Comparison of ENCODE assay signal across 18 cellular contexts in genomic region chr5:175524211-175524610, GRCh38. TPM values are rescaled to one million over a fixed set of nuclear protein-coding genes. Genes with fewer than 3 reads are reported as not detected.
DNase-seq lines count a peak whose midpoint lies in the region; ATAC-seq, FAIRE-seq and TF ChIP-seq lines count a peak whose summit lies in the region.
"Had no signal": no experiment of that assay in that cellular context is flagged by ENCODE, and none has a peak within 500 bp of the region (broad histone marks: within the 10 kb centered on the region; RNA-seq: fewer than 3 reads in every experiment).

No MANE protein-coding gene starts in this region.

- H3K4me3 Mint-ChIP-seq in T-helper 2 cell treated with Interferon-gamma antibody and Interleukin-4, amounts not matched to agents 5 μg/mL and 100 μg/mL, for 36 hours, result peak overlapping the region; percentile 37
- H3K4me3 Mint-ChIP-seq in activated naive CD8-positive, alpha-beta T cell, result peak overlapping the region; percentile 93
- H3K4me3 Mint-ChIP-seq in progenitor cell of endocrine pancreas (ENCODE audit: low read depth), result no peak overlapping the region

- H3K36me3 Mint-ChIP-seq in T-helper 2 cell treated with Interferon-gamma antibody and Interleukin-4, amounts not matched to agents 5 μg/mL and 100 μg/mL, for 36 hours (ENCODE audit: low read depth), result peaks cover 64% of the 10 kb centered on the region
- H3K36me3 Mint-ChIP-seq in activated naive CD4-positive, alpha-beta T cell treated with anti-CD3 and anti-CD28 coated beads, Interleukin-2, amount 50 U/mL, for 72 hours, result peaks cover 43 to 81% of the 10 kb centered on the region in 2 donors
- H3K36me3 Mint-ChIP-seq in activated naive CD8-positive, alpha-beta T cell, result peaks cover 48% of the 10 kb centered on the region
- peaks cover 22% of the 10 kb centered on the region for H3K36me3 Mint-ChIP-seq in progenitor cell of endocrine pancreas (ENCODE audit: insufficient read depth)

- H3K4me1 ChIP-seq in pancreas, result no peaks in the 10 kb centered on the region
- H3K4me1 ChIP-seq: Caco-2, HAP-1 had no signal

- peak overlapping the region; percentile 38 for H3K27ac Mint-ChIP-seq in T-helper 2 cell treated with Interferon-gamma antibody and Interleukin-4, amounts not matched to agents 5 μg/mL and 100 μg/mL, for 36 hours
- peak overlapping the region; percentile 85 to 92 for H3K27ac Mint-ChIP-seq in activated naive CD4-positive, alpha-beta T cell treated with anti-CD3 and anti-CD28 coated beads, Interleukin-2, amount 50 U/mL, for 72 hours
- H3K27ac Mint-ChIP-seq in activated naive CD8-positive, alpha-beta T cell, result peak overlapping the region; percentile 91
- peak overlapping the region; percentile 30 for H3K27ac Mint-ChIP-seq in progenitor cell of endocrine pancreas

- no peak for FAIRE-seq in pancreas (lab: Jason Lieb, UNC)

- H3K9me3 ChIP-seq in pancreas, result no peaks in the 10 kb centered on the region
- H3K9me3 ChIP-seq: Caco-2, HAP-1 had no signal

- no peak for DNase-seq in T-helper 2 cell treated with Interferon-gamma antibody and Interleukin-4, amounts not matched to agents 5 μg/mL and 100 μg/mL, for 36 hours (ENCODE audit: low spot score)
- DNase-seq in T-helper 2 cell, result no peak
- DNase-seq in activated naive CD4-positive, alpha-beta T cell treated with anti-CD3 and anti-CD28 coated beads, Interleukin-2, amount 50 U/mL, for 72 hours (ENCODE audit: low spot score in 2 of 2), result no peak
- DNase-seq in activated naive CD4-positive, alpha-beta T cell treated with anti-CD3 and anti-CD28 coated beads, Interleukin-2, amount 50 U/mL, for 16 hours, result no peak
- no peak for DNase-seq in progenitor cell of endocrine pancreas (ENCODE audit: low spot score, unreplicated experiment)
- no peak for DNase-seq in activated CD4-positive, CD25-positive, alpha-beta regulatory T cell (lab: John Stamatoyannopoulos, UW)
- DNase-seq in pancreas, result no peak
- DNase-seq: 8988T, Caco-2, DMS53, MM.1S, NCI-H1105, NCI-H187, NCI-H446, PC-9 had no signal

- H3K9me3 Mint-ChIP-seq in T-helper 2 cell treated with Interferon-gamma antibody and Interleukin-4, amounts not matched to agents 5 μg/mL and 100 μg/mL, for 36 hours, result peaks cover 3% of the 10 kb centered on the region
- H3K9me3 Mint-ChIP-seq in activated naive CD4-positive, alpha-beta T cell treated with anti-CD3 and anti-CD28 coated beads, Interleukin-2, amount 50 U/mL, for 72 hours, result peaks cover 3 to 4% of the 10 kb centered on the region in 2 donors
- H3K9me3 Mint-ChIP-seq in activated naive CD8-positive, alpha-beta T cell (ENCODE audit: low read depth), result peaks cover 3% of the 10 kb centered on the region
- no peaks in the 10 kb centered on the region for H3K9me3 Mint-ChIP-seq in progenitor cell of endocrine pancreas (ENCODE audit: low read depth)

- no peaks in the 10 kb centered on the region for H3K27me3 Mint-ChIP-seq in T-helper 2 cell treated with Interferon-gamma antibody and Interleukin-4, amounts not matched to agents 5 μg/mL and 100 μg/mL, for 36 hours (ENCODE audit: low read depth)
- no peaks in the 10 kb centered on the region for H3K27me3 Mint-ChIP-seq in activated naive CD8-positive, alpha-beta T cell
- H3K27me3 Mint-ChIP-seq in progenitor cell of endocrine pancreas, result no peaks in the 10 kb centered on the region

- WGBS in pancreas, 2 donors, result 86 to 91% methylated on average over 1 of the region's 1 CpG

- no peak overlapping the region for H3K4me3 ChIP-seq in pancreas
- H3K4me3 ChIP-seq: BLaER1 treated with 17β-estradiol and CSF1 and Interleukin-3, amounts not matched to agents 10 nM and 100 nM; HAP-1; PC-9 had no signal

- no peaks in the 10 kb centered on the region for H3K27me3 ChIP-seq in pancreas
- H3K27me3 ChIP-seq: BLaER1 treated with 17β-estradiol and CSF1 and Interleukin-3, amounts not matched to agents 10 nM and 100 nM had no signal

- peaks cover 52% of the 10 kb centered on the region for H3K4me1 Mint-ChIP-seq in T-helper 2 cell treated with Interferon-gamma antibody and Interleukin-4, amounts not matched to agents 5 μg/mL and 100 μg/mL, for 36 hours (ENCODE audit: low read depth)
- H3K4me1 Mint-ChIP-seq in activated naive CD8-positive, alpha-beta T cell (ENCODE audit: low read depth), result peaks cover 68% of the 10 kb centered on the region
- H3K4me1 Mint-ChIP-seq in progenitor cell of endocrine pancreas (ENCODE audit: low read depth), result peaks cover 4% of the 10 kb centered on the region

- ATAC-seq in activated naive CD4-positive, alpha-beta T cell treated with anti-CD3 and anti-CD28 coated beads, Interleukin-2, amount 50 U/mL, for 72 hours, result no peak
- ATAC-seq in pancreas, result no peak

- intact Hi-C loops in pancreas (cut with DNase I), result no loop called here

- H3K27ac ChIP-seq in pancreas, result no peak overlapping the region
- H3K27ac ChIP-seq: BLaER1 treated with 17β-estradiol and CSF1 and Interleukin-3, amounts not matched to agents 10 nM and 100 nM; PC-9 had no signal

- peaks cover 0 to 30% (median 6%) of the 10 kb centered on the region in 3 donors for H3K36me3 ChIP-seq in pancreas

- no peak for TF ChIP-seq CTCF in progenitor cell of endocrine pancreas (IDR thresholded peaks at IDR 0.05; ENCODE audit: unreplicated experiment)
- TF ChIP-seq CTCF in pancreas (IDR thresholded peaks at IDR 0.05), result no peak

RNA-seq across cellular contexts. Expression of gene SFXN1, which starts 45.9 kb away (rescaled TPM):
- 100 to 1,000 TPM; 320 to 351 TPM for total RNA-seq in activated naive CD4-positive, alpha-beta T cell treated with anti-CD3 and anti-CD28 coated beads, Interleukin-2, amount 50 U/mL, for 72 hours
- total RNA-seq in progenitor cell of endocrine pancreas (73.2 and 83.7 TPM in 2 replicates), pancreas (10 to 100 TPM in 4 of 6 donors, 1 to 10 TPM in 2; 9.0 to 18.1 (median 12.1) TPM)
- polyA plus RNA-seq in pancreas, result 1 to 10 TPM; 4.3 to 6.2 TPM

Comparison
In these comparisons a context has a peak if more than half of its experiments do, and no peak if none do; other contexts are left out.
1. H3K27ac Mint-ChIP-seq: peak in every context shown above with its lines; median percentile 91 in activated naive CD8-positive, alpha-beta T cell; 88 in activated naive CD4-positive, alpha-beta T cell treated with anti-CD3 and anti-CD28 coated beads, Interleukin-2, amount 50 U/mL, for 72 hours; 38 in T-helper 2 cell treated with Interferon-gamma antibody and Interleukin-4, amounts not matched to agents 5 μg/mL and 100 μg/mL, for 36 hours; 30 in progenitor cell of endocrine pancreas.